ENCODE assay signal across 20 cellular contexts in the genomic region with DNA sequence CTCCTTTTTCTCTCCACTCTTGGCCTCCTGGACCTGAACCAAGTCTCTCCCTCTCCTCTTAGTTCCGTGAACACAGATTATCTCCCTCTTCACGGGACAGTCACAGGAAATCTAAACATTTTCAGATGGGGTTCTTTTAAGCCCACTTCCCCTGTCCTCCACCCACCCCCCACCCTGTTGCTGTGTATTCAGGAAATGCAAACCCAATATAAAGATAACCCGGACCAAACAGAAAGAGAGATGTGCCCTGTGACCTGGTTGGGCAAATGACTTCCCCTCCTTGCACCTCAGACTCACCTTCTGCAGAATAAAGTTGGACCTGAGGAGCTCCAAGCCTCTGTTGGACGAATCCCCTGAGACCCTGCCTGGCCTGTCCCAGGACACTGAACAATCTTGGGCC.
A peak's percentile ranks its signal among the peaks of the same experiment; 100 is the strongest.
DNase-seq lines count a peak whose midpoint lies in the region; ATAC-seq and TF ChIP-seq lines count a peak whose summit lies in the region.
"Had no signal": no experiment of that assay in that cellular context is flagged by ENCODE, and none has a peak within 500 bp of the region (broad histone marks: within the 10 kb centered on the region; RNA-seq: fewer than 3 reads in every experiment).

No MANE protein-coding gene starts in this region.

- no peaks in the 10 kb centered on the region for H3K27me3 Mint-ChIP-seq in CD4-positive, alpha-beta T cell
- H3K27me3 Mint-ChIP-seq in HFFc6 (ENCODE audit: insufficient read depth) (no peaks in the 10 kb centered on the region; the same call in 1 of the 2 replicates), immature natural killer cell (ENCODE audit: low read depth in 3 of 3) (peaks cover 0 to 5% (median 2%) of the 10 kb centered on the region in 3 donors)
- H3K27me3 Mint-ChIP-seq in activated CD4-positive, alpha-beta memory T cell treated with anti-CD3 and anti-CD28 coated beads for 36 hours, result no peaks in the 10 kb centered on the region
- H3K27me3 Mint-ChIP-seq: brain; stimulated activated naive B cell treated with anti-CD40 and anti-IgM and Interleukin-4, amounts not matched to agents 10 μg/mL and 1 μg/mL and 100 μg/mL, for 72 hours had no signal

- H3K27ac Mint-ChIP-seq in CD4-positive, alpha-beta T cell, result peak overlapping the region; percentile 85
- H3K27ac Mint-ChIP-seq in HFFc6 (peak overlapping the region; percentile 99), immature natural killer cell (peak overlapping the region; percentile 77 to 98 (median 94))
- H3K27ac Mint-ChIP-seq in activated CD4-positive, alpha-beta memory T cell treated with anti-CD3 and anti-CD28 coated beads for 36 hours, result peak overlapping the region; percentile 40
- H3K27ac Mint-ChIP-seq: brain; neural progenitor cell; stimulated activated naive B cell treated with anti-CD40 and anti-IgM and Interleukin-4, amounts not matched to agents 10 μg/mL and 1 μg/mL and 100 μg/mL, for 72 hours had no signal

- H3K4me3 Mint-ChIP-seq in CD4-positive, alpha-beta T cell, result peak overlapping the region; percentile 54
- no peak overlapping the region for H3K4me3 Mint-ChIP-seq in HFFc6
- no peak overlapping the region for H3K4me3 Mint-ChIP-seq in activated CD4-positive, alpha-beta memory T cell treated with anti-CD3 and anti-CD28 coated beads for 36 hours
- peak overlapping the region; percentile 80 to 86 (median 84) for H3K4me3 Mint-ChIP-seq in immature natural killer cell
- H3K4me3 Mint-ChIP-seq: brain; neural progenitor cell; stimulated activated naive B cell treated with anti-CD40 and anti-IgM and Interleukin-4, amounts not matched to agents 10 μg/mL and 1 μg/mL and 100 μg/mL, for 72 hours had no signal

- no peaks in the 10 kb centered on the region for H3K9me3 ChIP-seq in CD4-positive, alpha-beta T cell (ENCODE audit: control insufficient read depth, low read length)

- no peaks in the 10 kb centered on the region for H3K9me3 Mint-ChIP-seq in CD4-positive, alpha-beta T cell
- no peaks in the 10 kb centered on the region for H3K9me3 Mint-ChIP-seq in HFFc6
- no peaks in the 10 kb centered on the region for H3K9me3 Mint-ChIP-seq in activated CD4-positive, alpha-beta memory T cell treated with anti-CD3 and anti-CD28 coated beads for 36 hours
- H3K9me3 Mint-ChIP-seq in immature natural killer cell, result no peaks in the 10 kb centered on the region
- H3K9me3 Mint-ChIP-seq: neural progenitor cell; stimulated activated naive B cell treated with anti-CD40 and anti-IgM and Interleukin-4, amounts not matched to agents 10 μg/mL and 1 μg/mL and 100 μg/mL, for 72 hours had no signal

- H3K4me1 Mint-ChIP-seq in CD4-positive, alpha-beta T cell (ENCODE audit: low read depth), result peaks cover 63% of the 10 kb centered on the region
- H3K4me1 Mint-ChIP-seq in HFFc6 (ENCODE audit: low read depth) (peaks cover 71% of the 10 kb centered on the region), immature natural killer cell (peaks cover 72 to 88% of the 10 kb centered on the region in 2 donors)
- H3K4me1 Mint-ChIP-seq in activated CD4-positive, alpha-beta memory T cell treated with anti-CD3 and anti-CD28 coated beads for 36 hours (ENCODE audit: low read depth), result peaks cover 57% of the 10 kb centered on the region
- H3K4me1 Mint-ChIP-seq: brain had no signal

- no peak for DNase-seq in CD4-positive, alpha-beta T cell
- DNase-seq in HFFc6, result no peak
- DNase-seq in activated CD4-positive, alpha-beta memory T cell treated with anti-CD3 and anti-CD28 coated beads for 36 hours, result no peak
- peak in 1 of 3 donors; percentile 29 for DNase-seq in immature natural killer cell
- no peak for DNase-seq in 8988T
- DNase-seq in stimulated activated naive CD4-positive, alpha-beta T cell (lab: John Stamatoyannopoulos, UW), result no peak
- DNase-seq in NCI-H510A (lab: John Stamatoyannopoulos, UW), result no peak
- DNase-seq in head of caudate nucleus, result no peak
- DNase-seq: activated naive CD4-positive, alpha-beta T cell treated with anti-CD3 and anti-CD28 coated beads, Interleukin-2, amount 50 U/mL, for 16 hours; AML-193; dermis blood vessel endothelial cell; islet precursor cell; mesendoderm; MV-4-11; NCI-H2081 treated with DMSO at 0.1 percent for 48 hours; stimulated activated naive B cell treated with anti-CD40 and anti-IgM and Interleukin-4, amounts not matched to agents 10 μg/mL and 1 μg/mL and 100 μg/mL, for 72 hours; trophoblast cell had no signal

- intact Hi-C loops in CD4-positive, alpha-beta T cell (cut with DNase I, micrococcal nuclease), result no loop called here
- intact Hi-C loops in activated CD4-positive, alpha-beta memory T cell treated with anti-CD3 and anti-CD28 coated beads for 36 hours (cut with micrococcal nuclease), result loop anchor here (2.0 kb wide), 2 partner anchors 23 to 47 kb away; no protein-coding TSS in a partner anchor
- intact Hi-C loops in head of caudate nucleus (cut with DNase I), result no loop called here

- H3K27ac ChIP-seq in CD4-positive, alpha-beta T cell (ENCODE audit: low read depth, low read length), result no peak overlapping the region
- H3K27ac ChIP-seq: neural progenitor cell, VCaP had no signal

- POLR2A ChIA-PET in CD4-positive, alpha-beta T cell (lab: Charles Lee), result interaction anchor here (0.9 to 1.1 kb wide), 4 partner anchors 9 to 254 kb away, joined by 3 to 4 read pairs (median 4); a partner anchor contains a TSS
- POLR2A ChIA-PET in activated CD4-positive, alpha-beta memory T cell treated with anti-CD3 and anti-CD28 coated beads for 36 hours (lab: Charles Lee), result no interaction called here

- no peak for TF ChIP-seq CTCF in CD4-positive, alpha-beta T cell (IDR thresholded peaks at IDR 0.05)
- TF ChIP-seq CTCF in HFFc6 (IDR thresholded peaks at IDR 0.05), result no peak

- no peaks in the 10 kb centered on the region for H3K27me3 ChIP-seq in CD4-positive, alpha-beta T cell (ENCODE audit: control insufficient read depth, insufficient read depth, low read length)
- H3K27me3 ChIP-seq: neural progenitor cell had no signal

- CTCF ChIA-PET in CD4-positive, alpha-beta T cell (lab: Charles Lee), result interaction anchor here (1.6 to 2.4 kb wide), 2 partner anchors 8 to 254 kb away, joined by 4 to 6 read pairs; no protein-coding TSS in a partner anchor
- CTCF ChIA-PET in activated CD4-positive, alpha-beta memory T cell treated with anti-CD3 and anti-CD28 coated beads for 36 hours (lab: Charles Lee), result interaction anchor here (0.8 to 1.4 kb wide), 3 partner anchors 16 to 259 kb away, joined by 3 to 4 read pairs (median 3); no protein-coding TSS in a partner anchor

- peaks cover 70% of the 10 kb centered on the region for H3K36me3 Mint-ChIP-seq in CD4-positive, alpha-beta T cell (ENCODE audit: low read depth)
- peaks cover 28% of the 10 kb centered on the region for H3K36me3 Mint-ChIP-seq in HFFc6 (ENCODE audit: low read depth)
- peaks cover 17% of the 10 kb centered on the region for H3K36me3 Mint-ChIP-seq in activated CD4-positive, alpha-beta memory T cell treated with anti-CD3 and anti-CD28 coated beads for 36 hours
- peaks cover 6 to 18% (median 6%) of the 10 kb centered on the region in 3 donors for H3K36me3 Mint-ChIP-seq in immature natural killer cell
- H3K36me3 Mint-ChIP-seq: stimulated activated naive B cell treated with anti-CD40 and anti-IgM and Interleukin-4, amounts not matched to agents 10 μg/mL and 1 μg/mL and 100 μg/mL, for 72 hours had no signal

- ATAC-seq in CD4-positive, alpha-beta T cell (ENCODE audit: poor library complexity), result peak; percentile 29
- ATAC-seq: stimulated activated naive B cell treated with anti-CD40 and anti-IgM and Interleukin-4, amounts not matched to agents 10 μg/mL and 1 μg/mL and 100 μg/mL, for 72 hours had no signal

Comparison
In these comparisons a context has a peak if more than half of its experiments do, and no peak if none do; other contexts are left out.
1. H3K27ac Mint-ChIP-seq: peak in every context shown above with its lines; median percentile 99 in HFFc6; 94 in immature natural killer cell; 85 in CD4-positive, alpha-beta T cell; 40 in activated CD4-positive, alpha-beta memory T cell treated with anti-CD3 and anti-CD28 coated beads for 36 hours.
2. H3K4me3 Mint-ChIP-seq: peak in CD4-positive, alpha-beta T cell (single experiment) and immature natural killer cell (5 of 5); none in HFFc6 (single experiment) and activated CD4-positive, alpha-beta memory T cell treated with anti-CD3 and anti-CD28 coated beads for 36 hours (single experiment).